15 cellular contexts compared by ENCODE assay signal in genomic region chr2:100529900-100530299, GRCh38. TPM values are rescaled to one million over a fixed set of nuclear protein-coding genes. Genes with fewer than 3 reads are reported as not detected.
DNase-seq lines count a peak whose midpoint lies in the region; ATAC-seq and TF ChIP-seq lines count a peak whose summit lies in the region.
"Had no signal": no experiment of that assay in that cellular context is flagged by ENCODE, and none has a peak within 500 bp of the region (broad histone marks: within the 10 kb centered on the region; RNA-seq: fewer than 3 reads in every experiment).

No MANE protein-coding gene starts in this region.

- in situ Hi-C loops in GM13976 (cut with MboI; ENCODE audit: low sequenced_read_pairs, unreplicated experiment): no loop called here

- no peak overlapping the region for H3K4me3 Mint-ChIP-seq in activated CD4-positive, alpha-beta memory T cell treated with anti-CD3 and anti-CD28 coated beads, Interleukin-2, amount 10 ng/mL, durations not matched to agents 7 days and 5 days
- H3K4me3 Mint-ChIP-seq in endothelial cell (ENCODE audit: unreplicated experiment): no peak overlapping the region
- H3K4me3 Mint-ChIP-seq: CD4-positive, alpha-beta memory T cell had no signal

- ATAC-seq in GM21447 (IDR thresholded peaks at IDR 0.05; ENCODE audit: unreplicated experiment): no peak
- ATAC-seq: HepG2 had no signal

- H3K4me3 ChIP-seq in fibroblast of mammary gland (ENCODE audit: control insufficient read depth, low read depth, low read length): no peak overlapping the region

- peak; percentile 8 for DNase-seq in GM13976 (ENCODE audit: low spot score)
- peak; percentile 36 for DNase-seq in M059J (ENCODE audit: low read depth)
- DNase-seq in RWPE1 (ENCODE audit: low spot score): peak; percentile 15
- DNase-seq in fibroblast of mammary gland (ENCODE audit: low read depth): peak; percentile 12
- DNase-seq in stimulated activated CD4-positive, alpha-beta T cell treated with anti-CD3 and anti-CD28 coated beads, Interleukin-4, amount 100 ng/mL, for 4 hours: no peak
- no peak for DNase-seq in activated CD4-positive, alpha-beta memory T cell treated with anti-CD3 and anti-CD28 coated beads, Interleukin-2, amount 10 ng/mL, durations not matched to agents 7 days and 5 days
- no peak for DNase-seq in endothelial cell (ENCODE audit: low spot score)
- DNase-seq: BE2C; CD4-positive, alpha-beta memory T cell; DMS79; EL; GDM1 had no signal

- POLR2A ChIA-PET in RWPE1 (lab: Yijun Ruan, JAX; ENCODE audit: low non-redundant PET): no interaction called here
- POLR2A ChIA-PET in activated CD4-positive, alpha-beta memory T cell treated with anti-CD3 and anti-CD28 coated beads, Interleukin-2, amount 10 ng/mL, durations not matched to agents 7 days and 5 days (lab: Charles Lee): no interaction called here

- CTCF ChIA-PET in RWPE1 (lab: Yijun Ruan, JAX): no interaction called here
- CTCF ChIA-PET in activated CD4-positive, alpha-beta memory T cell treated with anti-CD3 and anti-CD28 coated beads, Interleukin-2, amount 10 ng/mL, durations not matched to agents 7 days and 5 days (lab: Charles Lee): no interaction called here

- TF ChIP-seq CTCF in GM13976 (IDR thresholded peaks at IDR 0.05; ENCODE audit: borderline replicate concordance, control extremely low read depth, extremely low read depth, insufficient read depth, missing control alignments): no peak
- TF ChIP-seq CTCF in RWPE1 (conservative IDR thresholded peaks at IDR 0.05; ENCODE audit: low read depth): no peak
- TF ChIP-seq CTCF in fibroblast of mammary gland (conservative IDR thresholded peaks at IDR 0.05; ENCODE audit: control insufficient read depth, insufficient read depth, low read depth, low read length): no peak
- TF ChIP-seq CTCF in endothelial cell (IDR thresholded peaks at IDR 0.05; ENCODE audit: unreplicated experiment): no peak

- no peak overlapping the region for H3K27ac ChIP-seq in RWPE1
- H3K27ac ChIP-seq: C4-2B had no signal

- no peaks in the 10 kb centered on the region for H3K4me1 Mint-ChIP-seq in activated CD4-positive, alpha-beta memory T cell treated with anti-CD3 and anti-CD28 coated beads, Interleukin-2, amount 10 ng/mL, durations not matched to agents 7 days and 5 days
- H3K4me1 Mint-ChIP-seq in endothelial cell (ENCODE audit: unreplicated experiment): peaks cover 5% of the 10 kb centered on the region
- H3K4me1 Mint-ChIP-seq: CD4-positive, alpha-beta memory T cell had no signal

- peaks cover 4% of the 10 kb centered on the region for H3K9me3 Mint-ChIP-seq in activated CD4-positive, alpha-beta memory T cell treated with anti-CD3 and anti-CD28 coated beads, Interleukin-2, amount 10 ng/mL, durations not matched to agents 7 days and 5 days
- H3K9me3 Mint-ChIP-seq in endothelial cell (ENCODE audit: unreplicated experiment): no peaks in the 10 kb centered on the region

- peaks cover 2% of the 10 kb centered on the region for H3K27me3 Mint-ChIP-seq in activated CD4-positive, alpha-beta memory T cell treated with anti-CD3 and anti-CD28 coated beads, Interleukin-2, amount 10 ng/mL, durations not matched to agents 7 days and 5 days
- peaks cover 4% of the 10 kb centered on the region for H3K27me3 Mint-ChIP-seq in endothelial cell (ENCODE audit: unreplicated experiment)

- no peaks in the 10 kb centered on the region for H3K36me3 Mint-ChIP-seq in activated CD4-positive, alpha-beta memory T cell treated with anti-CD3 and anti-CD28 coated beads, Interleukin-2, amount 10 ng/mL, durations not matched to agents 7 days and 5 days (ENCODE audit: low read depth)
- H3K36me3 Mint-ChIP-seq in endothelial cell (ENCODE audit: low read depth, unreplicated experiment): no peaks in the 10 kb centered on the region
- H3K36me3 Mint-ChIP-seq: CD4-positive, alpha-beta memory T cell had no signal

- H3K27ac Mint-ChIP-seq in activated CD4-positive, alpha-beta memory T cell treated with anti-CD3 and anti-CD28 coated beads, Interleukin-2, amount 10 ng/mL, durations not matched to agents 7 days and 5 days: no peak overlapping the region
- no peak overlapping the region for H3K27ac Mint-ChIP-seq in endothelial cell (ENCODE audit: unreplicated experiment)
- H3K27ac Mint-ChIP-seq: CD4-positive, alpha-beta memory T cell had no signal

RNA-seq across cellular contexts. Expression of gene PDCL3, which starts 32.9 kb away (rescaled TPM):
- 10.9 and 18.7 TPM in 2 replicates for total RNA-seq in M059J (2014; rRNA removed; shearing (Covaris generic))
- 10 to 100 TPM; 39.6 to 40.4 TPM for total RNA-seq in activated CD4-positive, alpha-beta memory T cell treated with anti-CD3 and anti-CD28 coated beads, Interleukin-2, amount 10 ng/mL, durations not matched to agents 7 days and 5 days
- total RNA-seq in endothelial cell (ENCODE audit: unreplicated experiment): 15.0 TPM

RNA-seq across cellular contexts. Expression of gene NMS, which starts 59.6 kb away (rescaled TPM):
- not detected in 2 replicates for total RNA-seq in M059J (2014; rRNA removed; shearing (Covaris generic))
- total RNA-seq in activated CD4-positive, alpha-beta memory T cell treated with anti-CD3 and anti-CD28 coated beads, Interleukin-2, amount 10 ng/mL, durations not matched to agents 7 days and 5 days: not detected
- not detected for total RNA-seq in endothelial cell (ENCODE audit: unreplicated experiment)
- total RNA-seq: CD4-positive, alpha-beta memory T cell; HepG2 had no signal

Comparison
In these comparisons a context has a peak if more than half of its experiments do, and no peak if none do; other contexts are left out.
1. DNase-seq: peak in GM13976 (single experiment), M059J (single experiment), RWPE1 (single experiment) and fibroblast of mammary gland (single experiment); none in stimulated activated CD4-positive, alpha-beta T cell treated with anti-CD3 and anti-CD28 coated beads, Interleukin-4, amount 100 ng/mL, for 4 hours (0 of 2), activated CD4-positive, alpha-beta memory T cell treated with anti-CD3 and anti-CD28 coated beads, Interleukin-2, amount 10 ng/mL, durations not matched to agents 7 days and 5 days (single experiment) and endothelial cell (single experiment).